In genomic region chr2:227862227-227862740, GRCh38 we compare ENCODE assay signal across 8 cellular contexts. TPM values are rescaled to one million over a fixed set of nuclear protein-coding genes. Genes with fewer than 3 reads are reported as not detected.
DNase-seq lines count a peak whose midpoint lies in the region; ATAC-seq and TF ChIP-seq lines count a peak whose summit lies in the region.

No MANE protein-coding gene starts in this region.

- H3K9me3 ChIP-seq in SK-N-SH (no peaks in the 10 kb centered on the region), smooth muscle cell (replicated peaks; ENCODE audit: low read depth) (no peaks in the 10 kb centered on the region)

- H3K36me3 ChIP-seq in SK-N-SH (replicated peaks in 1 of 2; ENCODE audit: control insufficient read depth in 1 of 2, insufficient read depth in 2 of 2, low read length in 1 of 2) = no peaks in the 10 kb centered on the region
- H3K36me3 ChIP-seq in smooth muscle cell (ENCODE audit: low read depth) = no peaks in the 10 kb centered on the region

- H2AFZ ChIP-seq in SK-N-SH (ENCODE audit: low read depth) (no peak overlapping the region), smooth muscle cell (ENCODE audit: low read depth) (no peak overlapping the region)

- H3K9me2 ChIP-seq in SK-N-SH = no peaks in the 10 kb centered on the region

- no peaks in the 10 kb centered on the region for H3K79me2 ChIP-seq in SK-N-SH (ENCODE audit: insufficient read depth)
- H3K79me2 ChIP-seq in smooth muscle cell (ENCODE audit: low read depth) = no peaks in the 10 kb centered on the region

- TF ChIP-seq CTCF in SK-N-SH (IDR thresholded peaks at IDR 0.05) = peak; percentile 88
- TF ChIP-seq CTCF in fibroblast of pulmonary artery (IDR thresholded peaks at IDR 0.05; ENCODE audit: low read length, missing control alignments) = peak; percentile 71
- peak; percentile 87 for TF ChIP-seq CTCF in smooth muscle cell (IDR thresholded peaks at IDR 0.05; ENCODE audit: borderline replicate concordance, insufficient read depth, poor library complexity, severe bottlenecking)

- no peak for ATAC-seq in HG02981 (IDR thresholded peaks at IDR 0.05; ENCODE audit: unreplicated experiment)

- H3K9me3 Mint-ChIP-seq in activated naive CD4-positive, alpha-beta T cell treated with anti-CD3 and anti-CD28 coated beads for 36 hours = no peaks in the 10 kb centered on the region

- H3K4me1 ChIP-seq in SK-N-SH (ENCODE audit: control insufficient read depth in 1 of 2, insufficient read depth in 2 of 2, low read depth in 1 of 2, low read length in 1 of 2) (peaks cover 0 to 18% of the 10 kb centered on the region in 2 experiments; a peak in 2 of 4 replicates), smooth muscle cell (ENCODE audit: low read depth) (peaks cover 18% of the 10 kb centered on the region)

- WGBS in SK-N-SH (ENCODE audit: low lambda C conversion rate) = 21% methylated on average over 8 of the region's 8 CpGs
- WGBS in smooth muscle cell (ENCODE audit: low lambda C conversion rate) = 46% methylated on average over 8 of the region's 8 CpGs

- H3K4me2 ChIP-seq in SK-N-SH (peak overlapping the region; percentile 42), smooth muscle cell (no peak overlapping the region)

- no peaks in the 10 kb centered on the region for H3K27me3 Mint-ChIP-seq in activated naive CD4-positive, alpha-beta T cell treated with anti-CD3 and anti-CD28 coated beads for 36 hours (ENCODE audit: low read depth)

- H3K4me3 Mint-ChIP-seq in activated naive CD4-positive, alpha-beta T cell treated with anti-CD3 and anti-CD28 coated beads for 36 hours = no peak overlapping the region

- POLR2A ChIA-PET in SK-N-SH (lab: Yijun Ruan, JAX) = interaction anchor here (0.6 kb wide), 1 partner anchor 8 kb away, joined by 3 read pairs; no protein-coding TSS in a partner anchor

- peak overlapping the region; percentile 50; the same call in 1 of the 2 replicates for H3K9ac ChIP-seq in SK-N-SH
- no peak overlapping the region for H3K9ac ChIP-seq in smooth muscle cell (ENCODE audit: low read depth)

- no peak overlapping the region for H3K27ac Mint-ChIP-seq in activated naive CD4-positive, alpha-beta T cell treated with anti-CD3 and anti-CD28 coated beads for 36 hours

- TF ChIP-seq RAD21 in SK-N-SH (IDR thresholded peaks at IDR 0.05; ENCODE audit: low read length) = peak; percentile 49

- DNase-seq in activated naive CD4-positive, alpha-beta T cell treated with anti-CD3 and anti-CD28 coated beads for 36 hours = peak; percentile 54
- DNase-seq in activated naive CD4-positive, alpha-beta T cell treated with Interleukin-2 at 50 U/mL for 16 hours = no peak
- DNase-seq in HT1080 (ENCODE audit: low read depth) (peak; percentile 50), SK-N-SH (peak; percentile 48), fibroblast of pulmonary artery (ENCODE audit: low read depth) (peak; percentile 89), smooth muscle cell (lab: John Stamatoyannopoulos, UW; ENCODE audit: unreplicated experiment) (no peak), DMS79 (lab: John Stamatoyannopoulos, UW) (no peak)

- no peaks in the 10 kb centered on the region for H4K20me1 ChIP-seq in SK-N-SH (ENCODE audit: insufficient read depth)
- no peaks in the 10 kb centered on the region for H4K20me1 ChIP-seq in smooth muscle cell (ENCODE audit: low read depth)

- CTCF ChIA-PET in activated naive CD4-positive, alpha-beta T cell treated with anti-CD3 and anti-CD28 coated beads for 36 hours (lab: Charles Lee) = interaction anchor here (0.6 to 4.1 kb wide), 20 partner anchors 8 to 1796 kb away, joined by 3 to 22 read pairs (median 4); no protein-coding TSS in a partner anchor
- CTCF ChIA-PET in SK-N-SH (lab: Yijun Ruan, JAX) = interaction anchor here (0.6 to 3.0 kb wide), 18 partner anchors 9 to 591 kb away, joined by 3 to 21 read pairs (median 4); partner anchors contain the start of gene DAW1

- peak overlapping the region in 1 of 2 experiments; percentile 4; a peak in 1 of 4 replicates for H3K4me3 ChIP-seq in SK-N-SH (ENCODE audit: low read depth in 2 of 2, low read length in 1 of 2)
- no peak overlapping the region for H3K4me3 ChIP-seq in fibroblast of pulmonary artery (replicated peaks; ENCODE audit: low read depth, low read length)
- no peak overlapping the region for H3K4me3 ChIP-seq in smooth muscle cell

- H3F3A ChIP-seq in SK-N-SH (replicated peaks; ENCODE audit: insufficient read depth) (peaks cover 30% of the 10 kb centered on the region), smooth muscle cell (ENCODE audit: low read depth) (peaks cover 7% of the 10 kb centered on the region)

- peaks cover 2% of the 10 kb centered on the region for H3K4me1 Mint-ChIP-seq in activated naive CD4-positive, alpha-beta T cell treated with anti-CD3 and anti-CD28 coated beads for 36 hours (ENCODE audit: low read depth)

- TF ChIP-seq EP300 in SK-N-SH (IDR thresholded peaks at IDR 0.05; ENCODE audit: borderline replicate concordance in 1 of 2, low read depth in 1 of 2, low read length in 1 of 2) = no peak

- peak overlapping the region in 1 of 2 experiments; percentile 88; a peak in 2 of 4 replicates for H3K27ac ChIP-seq in SK-N-SH (ENCODE audit: low read depth in 2 of 2, low read length in 1 of 2)
- peak overlapping the region; percentile 83 for H3K27ac ChIP-seq in smooth muscle cell (ENCODE audit: low read depth)

- intact Hi-C loops in activated naive CD4-positive, alpha-beta T cell treated with anti-CD3 and anti-CD28 coated beads for 36 hours (cut with micrococcal nuclease) = loop anchor here (1.0 to 5.0 kb wide), 5 partner anchors 88 to 733 kb away; no protein-coding TSS in a partner anchor

- no peaks in the 10 kb centered on the region for H3K36me3 Mint-ChIP-seq in activated naive CD4-positive, alpha-beta T cell treated with anti-CD3 and anti-CD28 coated beads for 36 hours (ENCODE audit: low read depth)

- H3K27me3 ChIP-seq in SK-N-SH (ENCODE audit: insufficient read depth) (no peaks in the 10 kb centered on the region), smooth muscle cell (ENCODE audit: low read depth) (no peaks in the 10 kb centered on the region)

TF ChIP-seq in SK-N-SH, 30 proteins besides CTCF, POLR2A, EP300 and RAD21 (continues in another document):
- TF ChIP-seq MEF2A (IDR thresholded peaks at IDR 0.05; ENCODE audit: borderline replicate concordance, low read depth) (no peak), FOXM1 (IDR thresholded peaks at IDR 0.05; ENCODE audit: low read depth) (no peak), FOSL2 (IDR thresholded peaks at IDR 0.05; ENCODE audit: borderline replicate concordance, low read depth) (no peak), GABPA (IDR thresholded peaks at IDR 0.05; ENCODE audit: low read depth) (no peak), SIN3A (IDR thresholded peaks at IDR 0.05; ENCODE audit: borderline replicate concordance, low read depth, low read length) (no peak), EZH2phosphoT487 (IDR thresholded peaks at IDR 0.05; ENCODE audit: borderline replicate concordance, low read depth) (no peak), NFIC (IDR thresholded peaks at IDR 0.05; ENCODE audit: borderline replicate concordance) (no peak), RFX5 (IDR thresholded peaks at IDR 0.05; ENCODE audit: low read length) (no peak), TAF1 (IDR thresholded peaks at IDR 0.05; ENCODE audit: borderline replicate concordance, low read depth, low read length) (no peak), USF2 (IDR thresholded peaks at IDR 0.05; ENCODE audit: borderline replicate concordance, low read depth, low read length) (no peak), JUND (IDR thresholded peaks at IDR 0.05) (no peak), RXRA (IDR thresholded peaks at IDR 0.05; ENCODE audit: borderline replicate concordance, low read depth) (no peak)
- TF ChIP-seq, protein P1, sequence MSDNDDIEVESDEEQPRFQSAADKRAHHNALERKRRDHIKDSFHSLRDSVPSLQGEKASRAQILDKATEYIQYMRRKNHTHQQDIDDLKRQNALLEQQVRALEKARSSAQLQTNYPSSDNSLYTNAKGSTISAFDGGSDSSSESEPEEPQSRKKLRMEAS (IDR thresholded peaks at IDR 0.05; ENCODE audit: low read depth) = no peak
- TF ChIP-seq, protein P2, sequence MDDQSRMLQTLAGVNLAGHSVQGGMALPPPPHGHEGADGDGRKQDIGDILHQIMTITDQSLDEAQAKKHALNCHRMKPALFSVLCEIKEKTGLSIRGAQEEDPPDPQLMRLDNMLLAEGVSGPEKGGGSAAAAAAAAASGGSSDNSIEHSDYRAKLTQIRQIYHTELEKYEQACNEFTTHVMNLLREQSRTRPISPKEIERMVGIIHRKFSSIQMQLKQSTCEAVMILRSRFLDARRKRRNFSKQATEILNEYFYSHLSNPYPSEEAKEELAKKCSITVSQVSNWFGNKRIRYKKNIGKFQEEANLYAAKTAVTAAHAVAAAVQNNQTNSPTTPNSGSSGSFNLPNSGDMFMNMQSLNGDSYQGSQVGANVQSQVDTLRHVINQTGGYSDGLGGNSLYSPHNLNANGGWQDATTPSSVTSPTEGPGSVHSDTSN (IDR thresholded peaks at IDR 0.05) = no peak

RNA-seq across cellular contexts. Expression of gene DAW1, which starts 9.1 kb away (rescaled TPM):
- not detected for total RNA-seq in activated naive CD4-positive, alpha-beta T cell treated with anti-CD3 and anti-CD28 coated beads for 36 hours
- 0.17 TPM in 1 of 2 replicates, not detected in the other for total RNA-seq in HT1080 (2014; rRNA removed; shearing (Covaris generic))
- polyA plus RNA-seq in HT1080 (2015; cell fraction: cytosol; rRNA removed) = 0.05 TPM in 1 of 2 replicates, not detected in the other
- 0.23 and 0.25 TPM in 2 replicates for polyA plus RNA-seq in HT1080 (2015; cell fraction: nucleus; rRNA removed)
- polyA plus RNA-seq in SK-N-SH (2012; rRNA removed) = 1.2 and 2.4 TPM in 2 replicates
- polyA plus RNA-seq in SK-N-SH (2012; cell fraction: cytosol; rRNA removed) = 2.4 TPM in 2 replicates
- polyA plus RNA-seq in SK-N-SH (2012; cell fraction: nucleus; rRNA removed) = 0.94 and 1.8 TPM in 2 replicates
- total RNA-seq in smooth muscle cell = not detected in 2 replicates
- not detected in 2 replicates for polyA plus RNA-seq in smooth muscle cell

RNA-seq across cellular contexts. Expression of gene CCL20, which starts 48.6 kb away (rescaled TPM):
- total RNA-seq in activated naive CD4-positive, alpha-beta T cell treated with anti-CD3 and anti-CD28 coated beads for 36 hours = 10 to 100 TPM in 1 of 2 experiments, 1 to 10 TPM in 1; 9.6 to 13.1 TPM
- 0.23 and 0.92 TPM in 2 replicates for total RNA-seq in HT1080 (2014; rRNA removed; shearing (Covaris generic))
- polyA plus RNA-seq in HT1080 (2015; cell fraction: cytosol; rRNA removed) = 1.8 and 3.2 TPM in 2 replicates
- 2.5 and 9.4 TPM in 2 replicates for polyA plus RNA-seq in HT1080 (2015; cell fraction: nucleus; rRNA removed)
- polyA plus RNA-seq in SK-N-SH (2012; rRNA removed) (0.12 TPM in 1 of 2 replicates, not detected in the other), smooth muscle cell (6.8 and 12.9 TPM in 2 replicates)
- polyA plus RNA-seq in SK-N-SH (2012; cell fraction: cytosol; rRNA removed) = 0.29 and 0.40 TPM in 2 replicates
- 0.19 and 0.21 TPM in 2 replicates for polyA plus RNA-seq in SK-N-SH (2012; cell fraction: nucleus; rRNA removed)
- 6.7 and 16.4 TPM in 2 replicates for total RNA-seq in smooth muscle cell

Comparison
In these comparisons a context has a peak if more than half of its experiments do, and no peak if none do; other contexts are left out.
1. DNase-seq: peak in activated naive CD4-positive, alpha-beta T cell treated with anti-CD3 and anti-CD28 coated beads for 36 hours (single experiment), HT1080 (single experiment), SK-N-SH (single experiment) and fibroblast of pulmonary artery (single experiment); none in activated naive CD4-positive, alpha-beta T cell treated with Interleukin-2 at 50 U/mL for 16 hours (single experiment), smooth muscle cell (single experiment) and DMS79 (single experiment).
2. Peak in every context shown above with its lines, with median percentiles within 50 percentile points of each other: CTCF ChIP-seq.